In genomic region chr14:89027097-89027740, GRCh38 we compare ENCODE assay signal across 1 cellular context.
TF ChIP-seq lines count a peak whose summit lies in the region.

No MANE protein-coding gene starts in this region.

TF ChIP-seq in WTC11, 78 proteins besides CTCF, POLR2A, EP300 and RAD21 (continued from another document):
- TF ChIP-seq GABPB1 (CRISPR knock-in tag; IDR thresholded peaks at IDR 0.05) (0 out of 2 replicates have a peak, but pooled peaks have one; percentile 12), KAT7 (CRISPR knock-in tag; IDR thresholded peaks at IDR 0.05; ENCODE audit: borderline replicate concordance) (peak; percentile 32; the same call in 1 of the 2 replicates), ATF6 (CRISPR knock-in tag; IDR thresholded peaks at IDR 0.05) (no peak), MXD4 (CRISPR knock-in tag; IDR thresholded peaks at IDR 0.05; ENCODE audit: borderline replicate concordance) (no peak), ZNF121 (CRISPR knock-in tag; IDR thresholded peaks at IDR 0.05) (no peak), ZBTB43 (CRISPR knock-in tag; IDR thresholded peaks at IDR 0.05) (no peak), CREB1 (CRISPR knock-in tag; IDR thresholded peaks at IDR 0.05) (no peak), PRRX2 (CRISPR knock-in tag; IDR thresholded peaks at IDR 0.05) (no peak), CBFB (CRISPR knock-in tag; IDR thresholded peaks at IDR 0.05; ENCODE audit: low read depth) (no peak), USF1 (CRISPR knock-in tag; IDR thresholded peaks at IDR 0.05) (no peak), TEAD4 (CRISPR knock-in tag; IDR thresholded peaks at IDR 0.05) (no peak), E2F5 (CRISPR knock-in tag; IDR thresholded peaks at IDR 0.05) (peak; percentile 28; the same call in 1 of the 2 replicates), FOXK1 (CRISPR knock-in tag; IDR thresholded peaks at IDR 0.05) (0 out of 2 replicates have a peak, but pooled peaks have one; percentile 10), SMAD4 (CRISPR knock-in tag; IDR thresholded peaks at IDR 0.05) (no peak), RELA (CRISPR knock-in tag; IDR thresholded peaks at IDR 0.05; ENCODE audit: borderline replicate concordance) (no peak), SP1 (CRISPR knock-in tag; conservative IDR thresholded peaks at IDR 0.05) (0 out of 2 replicates have a peak, but pooled peaks have one; percentile 46), SOX15 (CRISPR knock-in tag; IDR thresholded peaks at IDR 0.05) (no peak), CDX4 (CRISPR knock-in tag; IDR thresholded peaks at IDR 0.05; ENCODE audit: borderline replicate concordance) (no peak)
- TF ChIP-seq, protein P1, sequence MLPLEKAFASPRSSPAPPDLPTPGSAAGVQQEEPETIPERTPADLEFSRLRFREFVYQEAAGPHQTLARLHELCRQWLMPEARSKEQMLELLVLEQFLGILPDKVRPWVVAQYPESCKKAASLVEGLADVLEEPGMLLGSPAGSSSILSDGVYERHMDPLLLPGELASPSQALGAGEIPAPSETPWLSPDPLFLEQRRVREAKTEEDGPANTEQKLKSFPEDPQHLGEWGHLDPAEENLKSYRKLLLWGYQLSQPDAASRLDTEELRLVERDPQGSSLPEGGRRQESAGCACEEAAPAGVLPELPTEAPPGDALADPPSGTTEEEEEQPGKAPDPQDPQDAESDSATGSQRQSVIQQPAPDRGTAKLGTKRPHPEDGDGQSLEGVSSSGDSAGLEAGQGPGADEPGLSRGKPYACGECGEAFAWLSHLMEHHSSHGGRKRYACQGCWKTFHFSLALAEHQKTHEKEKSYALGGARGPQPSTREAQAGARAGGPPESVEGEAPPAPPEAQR (CRISPR knock-in tag; IDR thresholded peaks at IDR 0.05), result no peak
- TF ChIP-seq, protein P2, sequence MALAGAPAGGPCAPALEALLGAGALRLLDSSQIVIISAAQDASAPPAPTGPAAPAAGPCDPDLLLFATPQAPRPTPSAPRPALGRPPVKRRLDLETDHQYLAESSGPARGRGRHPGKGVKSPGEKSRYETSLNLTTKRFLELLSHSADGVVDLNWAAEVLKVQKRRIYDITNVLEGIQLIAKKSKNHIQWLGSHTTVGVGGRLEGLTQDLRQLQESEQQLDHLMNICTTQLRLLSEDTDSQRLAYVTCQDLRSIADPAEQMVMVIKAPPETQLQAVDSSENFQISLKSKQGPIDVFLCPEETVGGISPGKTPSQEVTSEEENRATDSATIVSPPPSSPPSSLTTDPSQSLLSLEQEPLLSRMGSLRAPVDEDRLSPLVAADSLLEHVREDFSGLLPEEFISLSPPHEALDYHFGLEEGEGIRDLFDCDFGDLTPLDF (CRISPR knock-in tag; IDR thresholded peaks at IDR 0.05), result no peak
- TF ChIP-seq, protein P3, sequence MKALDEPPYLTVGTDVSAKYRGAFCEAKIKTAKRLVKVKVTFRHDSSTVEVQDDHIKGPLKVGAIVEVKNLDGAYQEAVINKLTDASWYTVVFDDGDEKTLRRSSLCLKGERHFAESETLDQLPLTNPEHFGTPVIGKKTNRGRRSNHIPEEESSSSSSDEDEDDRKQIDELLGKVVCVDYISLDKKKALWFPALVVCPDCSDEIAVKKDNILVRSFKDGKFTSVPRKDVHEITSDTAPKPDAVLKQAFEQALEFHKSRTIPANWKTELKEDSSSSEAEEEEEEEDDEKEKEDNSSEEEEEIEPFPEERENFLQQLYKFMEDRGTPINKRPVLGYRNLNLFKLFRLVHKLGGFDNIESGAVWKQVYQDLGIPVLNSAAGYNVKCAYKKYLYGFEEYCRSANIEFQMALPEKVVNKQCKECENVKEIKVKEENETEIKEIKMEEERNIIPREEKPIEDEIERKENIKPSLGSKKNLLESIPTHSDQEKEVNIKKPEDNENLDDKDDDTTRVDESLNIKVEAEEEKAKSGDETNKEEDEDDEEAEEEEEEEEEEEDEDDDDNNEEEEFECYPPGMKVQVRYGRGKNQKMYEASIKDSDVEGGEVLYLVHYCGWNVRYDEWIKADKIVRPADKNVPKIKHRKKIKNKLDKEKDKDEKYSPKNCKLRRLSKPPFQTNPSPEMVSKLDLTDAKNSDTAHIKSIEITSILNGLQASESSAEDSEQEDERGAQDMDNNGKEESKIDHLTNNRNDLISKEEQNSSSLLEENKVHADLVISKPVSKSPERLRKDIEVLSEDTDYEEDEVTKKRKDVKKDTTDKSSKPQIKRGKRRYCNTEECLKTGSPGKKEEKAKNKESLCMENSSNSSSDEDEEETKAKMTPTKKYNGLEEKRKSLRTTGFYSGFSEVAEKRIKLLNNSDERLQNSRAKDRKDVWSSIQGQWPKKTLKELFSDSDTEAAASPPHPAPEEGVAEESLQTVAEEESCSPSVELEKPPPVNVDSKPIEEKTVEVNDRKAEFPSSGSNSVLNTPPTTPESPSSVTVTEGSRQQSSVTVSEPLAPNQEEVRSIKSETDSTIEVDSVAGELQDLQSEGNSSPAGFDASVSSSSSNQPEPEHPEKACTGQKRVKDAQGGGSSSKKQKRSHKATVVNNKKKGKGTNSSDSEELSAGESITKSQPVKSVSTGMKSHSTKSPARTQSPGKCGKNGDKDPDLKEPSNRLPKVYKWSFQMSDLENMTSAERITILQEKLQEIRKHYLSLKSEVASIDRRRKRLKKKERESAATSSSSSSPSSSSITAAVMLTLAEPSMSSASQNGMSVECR (CRISPR knock-in tag; IDR thresholded peaks at IDR 0.05; ENCODE audit: borderline replicate concordance), result no peak
- TF ChIP-seq, protein P4, sequence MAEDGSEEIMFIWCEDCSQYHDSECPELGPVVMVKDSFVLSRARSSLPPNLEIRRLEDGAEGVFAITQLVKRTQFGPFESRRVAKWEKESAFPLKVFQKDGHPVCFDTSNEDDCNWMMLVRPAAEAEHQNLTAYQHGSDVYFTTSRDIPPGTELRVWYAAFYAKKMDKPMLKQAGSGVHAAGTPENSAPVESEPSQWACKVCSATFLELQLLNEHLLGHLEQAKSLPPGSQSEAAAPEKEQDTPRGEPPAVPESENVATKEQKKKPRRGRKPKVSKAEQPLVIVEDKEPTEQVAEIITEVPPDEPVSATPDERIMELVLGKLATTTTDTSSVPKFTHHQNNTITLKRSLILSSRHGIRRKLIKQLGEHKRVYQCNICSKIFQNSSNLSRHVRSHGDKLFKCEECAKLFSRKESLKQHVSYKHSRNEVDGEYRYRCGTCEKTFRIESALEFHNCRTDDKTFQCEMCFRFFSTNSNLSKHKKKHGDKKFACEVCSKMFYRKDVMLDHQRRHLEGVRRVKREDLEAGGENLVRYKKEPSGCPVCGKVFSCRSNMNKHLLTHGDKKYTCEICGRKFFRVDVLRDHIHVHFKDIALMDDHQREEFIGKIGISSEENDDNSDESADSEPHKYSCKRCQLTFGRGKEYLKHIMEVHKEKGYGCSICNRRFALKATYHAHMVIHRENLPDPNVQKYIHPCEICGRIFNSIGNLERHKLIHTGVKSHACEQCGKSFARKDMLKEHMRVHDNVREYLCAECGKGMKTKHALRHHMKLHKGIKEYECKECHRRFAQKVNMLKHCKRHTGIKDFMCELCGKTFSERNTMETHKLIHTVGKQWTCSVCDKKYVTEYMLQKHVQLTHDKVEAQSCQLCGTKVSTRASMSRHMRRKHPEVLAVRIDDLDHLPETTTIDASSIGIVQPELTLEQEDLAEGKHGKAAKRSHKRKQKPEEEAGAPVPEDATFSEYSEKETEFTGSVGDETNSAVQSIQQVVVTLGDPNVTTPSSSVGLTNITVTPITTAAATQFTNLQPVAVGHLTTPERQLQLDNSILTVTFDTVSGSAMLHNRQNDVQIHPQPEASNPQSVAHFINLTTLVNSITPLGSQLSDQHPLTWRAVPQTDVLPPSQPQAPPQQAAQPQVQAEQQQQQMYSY (CRISPR knock-in tag; IDR thresholded peaks at IDR 0.05), result peak; percentile 76
TF ChIP-seq in WTC11: peak in this region for 9.
